In the genomic region with DNA sequence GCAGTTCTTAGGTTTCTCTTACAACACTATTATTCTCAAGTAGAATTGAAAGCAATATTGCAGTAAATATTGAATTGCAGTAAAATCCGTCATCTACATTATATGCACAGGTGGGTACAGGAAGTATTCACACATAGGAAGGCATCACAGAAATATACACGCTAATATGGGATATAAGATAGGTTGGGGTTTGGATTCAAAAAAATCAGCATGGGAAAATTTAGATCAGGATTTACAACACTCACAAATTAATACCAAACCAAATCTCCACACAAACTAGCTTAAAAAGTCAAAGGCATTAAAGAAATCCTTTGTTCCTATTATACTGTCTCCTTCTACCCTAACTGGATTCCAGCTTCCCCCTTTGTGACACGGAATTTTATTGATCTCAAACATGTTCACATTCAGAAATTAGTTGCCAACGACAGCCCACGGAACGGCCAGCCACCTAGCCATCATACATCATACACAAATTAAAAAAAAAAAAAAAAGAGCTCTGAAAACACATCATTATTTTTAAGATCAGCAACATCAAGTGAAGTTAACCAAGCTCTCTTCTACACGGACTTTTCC, we compare ENCODE assay signal across 10 cellular contexts. TPM values are rescaled to one million over a fixed set of nuclear protein-coding genes. Genes with fewer than 3 reads are reported as not detected.
A peak's percentile ranks its signal among the peaks of the same experiment; 100 is the strongest.
DNase-seq lines count a peak whose midpoint lies in the region; ATAC-seq and TF ChIP-seq lines count a peak whose summit lies in the region.
"Had no signal": no experiment of that assay in that cellular context is flagged by ENCODE, and none has a peak within 500 bp of the region (broad histone marks: within the 10 kb centered on the region; RNA-seq: fewer than 3 reads in every experiment).

No MANE protein-coding gene starts in this region.

- H2AFZ ChIP-seq in SU-DHL-6 (ENCODE audit: low read depth, low read length, severe bottlenecking) (no peak overlapping the region), smooth muscle cell (ENCODE audit: low read depth) (no peak overlapping the region)

- H3F3A ChIP-seq in SU-DHL-6 (ENCODE audit: insufficient read depth) (peaks cover 7% of the 10 kb centered on the region; the same call in 1 of the 2 replicates), smooth muscle cell (ENCODE audit: low read depth) (no peaks in the 10 kb centered on the region)

- H3K4me2 ChIP-seq in SU-DHL-6 (ENCODE audit: low read depth, low read length, poor library complexity, severe bottlenecking) (peak overlapping the region; percentile 66), smooth muscle cell (no peak overlapping the region)

- no peaks in the 10 kb centered on the region for H3K36me3 Mint-ChIP-seq in activated CD8-positive, alpha-beta T cell treated with anti-CD3 and anti-CD28 coated beads for 36 hours (ENCODE audit: low read depth)
- H3K36me3 Mint-ChIP-seq in activated CD8-positive, alpha-beta T cell treated with anti-CD3 and anti-CD28 coated beads, Interleukin-2, amount 10 ng/mL, durations not matched to agents 7 days and 5 days (ENCODE audit: low read depth), result peaks cover 1% of the 10 kb centered on the region

- H3K9me3 ChIP-seq in SU-DHL-6 (ENCODE audit: insufficient read depth, low read length) (no peaks in the 10 kb centered on the region), iPS-18c (ENCODE audit: control insufficient read depth, insufficient read depth, low read length) (no peaks in the 10 kb centered on the region), smooth muscle cell (replicated peaks; ENCODE audit: low read depth) (no peaks in the 10 kb centered on the region)

- TF ChIP-seq CTCF in activated CD8-positive, alpha-beta T cell treated with anti-CD3 and anti-CD28 coated beads for 36 hours (IDR thresholded peaks at IDR 0.05), result no peak
- TF ChIP-seq CTCF in SU-DHL-6 (IDR thresholded peaks at IDR 0.05; ENCODE audit: insufficient read depth, low read length, poor library complexity, severe bottlenecking) (no peak), smooth muscle cell (IDR thresholded peaks at IDR 0.05; ENCODE audit: borderline replicate concordance, insufficient read depth, poor library complexity, severe bottlenecking) (no peak)

- POLR2A ChIA-PET in activated CD8-positive, alpha-beta T cell treated with anti-CD3 and anti-CD28 coated beads for 36 hours (lab: Charles Lee), result interaction anchor here (0.6 to 8.8 kb wide), 3 partner anchors 88 to 175 kb away, joined by 3 to 120 read pairs (median 4); a partner anchor contains a TSS
- POLR2A ChIA-PET in activated CD8-positive, alpha-beta T cell treated with anti-CD3 and anti-CD28 coated beads, Interleukin-2, amount 10 ng/mL, durations not matched to agents 7 days and 5 days (lab: Charles Lee), result no interaction called here

- no peaks in the 10 kb centered on the region for H3K36me3 ChIP-seq in SU-DHL-6 (ENCODE audit: low read length)
- no peaks in the 10 kb centered on the region for H3K36me3 ChIP-seq in smooth muscle cell (ENCODE audit: low read depth)

- H3K79me2 ChIP-seq in SU-DHL-6 (ENCODE audit: insufficient read depth, low read length) (peaks cover 32% of the 10 kb centered on the region; the same call in 1 of the 2 replicates), smooth muscle cell (ENCODE audit: low read depth) (no peaks in the 10 kb centered on the region)

- no peaks in the 10 kb centered on the region for H3K9me3 Mint-ChIP-seq in activated CD8-positive, alpha-beta T cell treated with anti-CD3 and anti-CD28 coated beads for 36 hours
- no peaks in the 10 kb centered on the region for H3K9me3 Mint-ChIP-seq in activated CD8-positive, alpha-beta T cell treated with anti-CD3 and anti-CD28 coated beads, Interleukin-2, amount 10 ng/mL, durations not matched to agents 7 days and 5 days (ENCODE audit: insufficient read depth)
- H3K9me3 Mint-ChIP-seq: effector memory CD8-positive, alpha-beta T cell had no signal

- peaks cover 54% of the 10 kb centered on the region for H3K27me3 Mint-ChIP-seq in activated CD8-positive, alpha-beta T cell treated with anti-CD3 and anti-CD28 coated beads for 36 hours
- peaks cover 60% of the 10 kb centered on the region for H3K27me3 Mint-ChIP-seq in activated CD8-positive, alpha-beta T cell treated with anti-CD3 and anti-CD28 coated beads, Interleukin-2, amount 10 ng/mL, durations not matched to agents 7 days and 5 days (ENCODE audit: low read depth)

- H3K9me2 ChIP-seq in SU-DHL-6 (replicated peaks; ENCODE audit: insufficient read depth, low read length), result no peaks in the 10 kb centered on the region

- H3K4me3 Mint-ChIP-seq in activated CD8-positive, alpha-beta T cell treated with anti-CD3 and anti-CD28 coated beads for 36 hours, result peak overlapping the region; percentile 76
- H3K4me3 Mint-ChIP-seq in activated CD8-positive, alpha-beta T cell treated with anti-CD3 and anti-CD28 coated beads, Interleukin-2, amount 10 ng/mL, durations not matched to agents 7 days and 5 days, result no peak overlapping the region

- CTCF ChIA-PET in activated CD8-positive, alpha-beta T cell treated with anti-CD3 and anti-CD28 coated beads for 36 hours (lab: Charles Lee), result interaction anchor here (1.4 to 13.8 kb wide), 4 partner anchors 11 to 152 kb away, joined by 4 to 431 read pairs (median 6); a partner anchor contains a TSS
- CTCF ChIA-PET in activated CD8-positive, alpha-beta T cell treated with anti-CD3 and anti-CD28 coated beads, Interleukin-2, amount 10 ng/mL, durations not matched to agents 7 days and 5 days (lab: Charles Lee), result interaction anchor here (0.7 to 12.6 kb wide), 5 partner anchors 8 to 217 kb away, joined by 3 to 316 read pairs (median 4); a partner anchor contains a TSS

- H3K27ac ChIP-seq in SU-DHL-6 (ENCODE audit: low read depth, low read length), result no peak overlapping the region
- H3K27ac ChIP-seq in smooth muscle cell (ENCODE audit: low read depth), result no peak overlapping the region

- H4K20me1 ChIP-seq in SU-DHL-6 (ENCODE audit: low read depth, low read length) (peaks cover 48% of the 10 kb centered on the region), smooth muscle cell (ENCODE audit: low read depth) (peaks cover 31% of the 10 kb centered on the region)

- peaks cover 25% of the 10 kb centered on the region for H3K4me1 Mint-ChIP-seq in activated CD8-positive, alpha-beta T cell treated with anti-CD3 and anti-CD28 coated beads for 36 hours (ENCODE audit: low read depth)
- peaks cover 35% of the 10 kb centered on the region for H3K4me1 Mint-ChIP-seq in activated CD8-positive, alpha-beta T cell treated with anti-CD3 and anti-CD28 coated beads, Interleukin-2, amount 10 ng/mL, durations not matched to agents 7 days and 5 days (ENCODE audit: low read depth)

- H3K9ac ChIP-seq in SU-DHL-6 (ENCODE audit: low read length) (peak overlapping the region; percentile 66; the same call in 1 of the 2 replicates), smooth muscle cell (ENCODE audit: low read depth) (no peak overlapping the region)

- no peak for ATAC-seq in activated CD8-positive, alpha-beta T cell treated with anti-CD3 and anti-CD28 coated beads for 36 hours
- ATAC-seq in activated CD8-positive, alpha-beta T cell treated with anti-CD3 and anti-CD28 coated beads, Interleukin-2, amount 10 ng/mL, durations not matched to agents 7 days and 5 days, result no peak
- ATAC-seq in GM19035 (IDR thresholded peaks at IDR 0.05; ENCODE audit: unreplicated experiment) (no peak), HG03439 (IDR thresholded peaks at IDR 0.05; ENCODE audit: unreplicated experiment) (no peak)
- ATAC-seq: effector memory CD8-positive, alpha-beta T cell had no signal

- H3K27ac Mint-ChIP-seq in activated CD8-positive, alpha-beta T cell treated with anti-CD3 and anti-CD28 coated beads for 36 hours, result no peak overlapping the region
- H3K27ac Mint-ChIP-seq in activated CD8-positive, alpha-beta T cell treated with anti-CD3 and anti-CD28 coated beads, Interleukin-2, amount 10 ng/mL, durations not matched to agents 7 days and 5 days, result no peak overlapping the region

- H3K4me3 ChIP-seq in SU-DHL-6 (ENCODE audit: insufficient read depth, low read length, poor library complexity, severe bottlenecking), result peak overlapping the region; percentile 60
- peak overlapping the region; percentile 59 for H3K4me3 ChIP-seq in iPS-18c (ENCODE audit: insufficient read depth, low read depth, low read length)
- peak overlapping the region; percentile 87 for H3K4me3 ChIP-seq in smooth muscle cell

- intact Hi-C loops in activated CD8-positive, alpha-beta T cell treated with anti-CD3 and anti-CD28 coated beads for 36 hours (cut with micrococcal nuclease), result no loop called here

- WGBS in smooth muscle cell (ENCODE audit: low lambda C conversion rate), result 22% methylated on average over 7 of the region's 7 CpGs

- H3K27me3 ChIP-seq in SU-DHL-6 (ENCODE audit: low read length) (no peaks in the 10 kb centered on the region), smooth muscle cell (ENCODE audit: low read depth) (peaks cover 54% of the 10 kb centered on the region)

- no peak for DNase-seq in activated CD8-positive, alpha-beta T cell treated with anti-CD3 and anti-CD28 coated beads for 36 hours
- no peak for DNase-seq in activated CD8-positive, alpha-beta T cell treated with anti-CD3 and anti-CD28 coated beads, Interleukin-2, amount 10 ng/mL, durations not matched to agents 7 days and 5 days
- no peak for DNase-seq in smooth muscle cell (lab: John Stamatoyannopoulos, UW; ENCODE audit: unreplicated experiment)
- DNase-seq in medulla oblongata (ENCODE audit: extremely low spot score), result no peak
- DNase-seq: effector memory CD8-positive, alpha-beta T cell; midbrain had no signal

- peaks cover 35% of the 10 kb centered on the region for H3K4me1 ChIP-seq in smooth muscle cell (ENCODE audit: low read depth)

RNA-seq across cellular contexts. Expression of a gene that starts 2.2 kb away (rescaled TPM):
- 1 to 10 TPM in 1 of 2 experiments, under 1 TPM in 1; 0.74 to 1.1 TPM for total RNA-seq in activated CD8-positive, alpha-beta T cell treated with anti-CD3 and anti-CD28 coated beads for 36 hours
- under 1 TPM; 0.18 to 0.26 TPM for total RNA-seq in activated CD8-positive, alpha-beta T cell treated with anti-CD3 and anti-CD28 coated beads, Interleukin-2, amount 10 ng/mL, durations not matched to agents 7 days and 5 days
- 0.31 and 1.5 TPM in 2 replicates for total RNA-seq in smooth muscle cell
- polyA plus RNA-seq in smooth muscle cell, result 0.17 and 0.28 TPM in 2 replicates

RNA-seq across cellular contexts. Expression of a gene that starts 8.1 kb away (rescaled TPM):
- total RNA-seq in activated CD8-positive, alpha-beta T cell treated with anti-CD3 and anti-CD28 coated beads for 36 hours, result not detected
- total RNA-seq in activated CD8-positive, alpha-beta T cell treated with anti-CD3 and anti-CD28 coated beads, Interleukin-2, amount 10 ng/mL, durations not matched to agents 7 days and 5 days, result not detected
- 6.6 and 17.0 TPM in 2 replicates for total RNA-seq in smooth muscle cell
- 3.5 and 11.2 TPM in 2 replicates for polyA plus RNA-seq in smooth muscle cell
